In the genomic region with DNA sequence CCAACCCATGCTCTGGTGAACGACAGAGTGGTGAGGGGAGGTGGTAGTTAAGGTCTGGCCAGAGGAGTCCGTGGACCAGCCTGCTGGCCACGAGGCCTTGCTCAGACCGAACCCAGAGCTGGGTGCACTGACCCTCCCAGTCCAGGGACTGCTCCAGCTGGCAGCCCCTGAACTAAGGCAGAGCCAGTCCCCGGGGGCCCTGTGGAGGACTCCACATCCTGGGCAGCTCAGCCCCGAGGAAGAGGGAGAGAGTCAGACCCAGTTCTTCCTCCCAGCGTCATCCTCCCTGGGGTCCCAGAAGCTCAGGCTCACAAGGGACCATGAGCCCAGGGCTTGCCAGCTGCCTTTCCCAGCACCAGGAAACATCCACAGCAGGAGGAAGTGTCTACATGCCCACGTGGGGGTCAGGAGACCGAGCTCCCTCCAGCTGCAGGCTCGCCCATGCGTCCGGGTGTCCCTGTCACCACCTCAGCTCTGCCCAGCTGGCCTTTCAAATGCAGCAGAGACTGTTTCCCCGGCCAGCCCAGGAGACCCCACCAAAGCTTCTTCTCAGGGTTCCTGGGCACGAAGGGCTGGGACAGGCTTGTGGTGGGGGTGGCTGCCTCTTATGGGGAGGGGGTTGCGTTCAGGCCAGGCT, we compare ENCODE assay signal across 21 cellular contexts.
DNase-seq lines count a peak whose midpoint lies in the region; ATAC-seq and TF ChIP-seq lines count a peak whose summit lies in the region.
"Had no signal": no experiment of that assay in that cellular context is flagged by ENCODE, and none has a peak within 500 bp of the region (broad histone marks: within the 10 kb centered on the region; RNA-seq: fewer than 3 reads in every experiment).

No MANE protein-coding gene starts in this region.

- H3K4me3 ChIP-seq in BLaER1 treated with 17β-estradiol and CSF1 and Interleukin-3, amounts not matched to agents 10 nM and 100 nM, result peak overlapping the region in 3 of 10 experiments; percentile 26 to 37 (median 29); a peak in 4 of 20 replicates
- H3K4me3 ChIP-seq in Peyer's patch, result no peak overlapping the region
- H3K4me3 ChIP-seq in prostate gland, result no peak overlapping the region
- H3K4me3 ChIP-seq: lung, tibial artery had no signal

- H3K9ac ChIP-seq in BLaER1 treated with 17β-estradiol and CSF1 and Interleukin-3, amounts not matched to agents 10 nM and 100 nM, result peak overlapping the region in 10 of 11 experiments; percentile 1 to 70 (median 54); a peak in 15 of 22 replicates

- peaks cover 25 to 71% (median 65%) of the 10 kb centered on the region in 10 experiments for H3K4me1 ChIP-seq in BLaER1 treated with 17β-estradiol and CSF1 and Interleukin-3, amounts not matched to agents 10 nM and 100 nM
- H3K4me1 ChIP-seq in Peyer's patch (no peaks in the 10 kb centered on the region), prostate gland (replicated peaks) (no peaks in the 10 kb centered on the region)
- H3K4me1 ChIP-seq: tibial artery had no signal

- intact Hi-C loops in sciatic nerve (cut with DNase I) (no loop called here), prostate gland (cut with DNase I) (no loop called here)

- peaks cover 0 to 11% (median 0%) of the 10 kb centered on the region in 11 experiments; a peak in 3 of 22 replicates for H3K27me3 ChIP-seq in BLaER1 treated with 17β-estradiol and CSF1 and Interleukin-3, amounts not matched to agents 10 nM and 100 nM
- no peaks in the 10 kb centered on the region for H3K27me3 ChIP-seq in Peyer's patch
- H3K27me3 ChIP-seq in prostate gland (replicated peaks; ENCODE audit: insufficient read depth), result no peaks in the 10 kb centered on the region

- H3K27ac ChIP-seq in BLaER1 treated with 17β-estradiol and CSF1 and Interleukin-3, amounts not matched to agents 10 nM and 100 nM, result peak overlapping the region in 10 of 11 experiments; percentile 14 to 84 (median 66); a peak in 18 of 22 replicates
- H3K27ac ChIP-seq in Peyer's patch (no peak overlapping the region), prostate gland (no peak overlapping the region)
- H3K27ac ChIP-seq: tibial artery had no signal

- H4K20me1 ChIP-seq in BLaER1 treated with 17β-estradiol and CSF1 and Interleukin-3, amounts not matched to agents 10 nM and 100 nM, result no peaks in the 10 kb centered on the region

- 73% methylated on average over 15 of the region's 15 CpGs for WGBS in prostate gland

- TF ChIP-seq CTCF in Peyer's patch (IDR thresholded peaks at IDR 0.05) (no peak), prostate gland (IDR thresholded peaks at IDR 0.05) (no peak)

- TF ChIP-seq POLR2A in Peyer's patch (IDR thresholded peaks at IDR 0.05), result no peak
- TF ChIP-seq POLR2A in prostate gland (IDR thresholded peaks at IDR 0.05), result no peak

- H3K4me2 ChIP-seq in BLaER1 treated with 17β-estradiol and CSF1 and Interleukin-3, amounts not matched to agents 10 nM and 100 nM, result peak overlapping the region; percentile 76 to 94 (median 86)

- ATAC-seq in left lobe of liver (peak; percentile 19), sciatic nerve (peak; percentile 42), HG02970 (IDR thresholded peaks at IDR 0.05; ENCODE audit: low FRiP score, unreplicated experiment) (no peak)
- ATAC-seq: activated CD8-positive, alpha-beta T cell treated with anti-CD3 and anti-CD28 coated beads, Interleukin-2, amount 10 ng/mL, durations not matched to agents 7 days and 5 days; activated T-cell treated with anti-CD3 and anti-CD28 coated beads, Interleukin-2, amount 50 U/mL, for 4 hours had no signal

- peaks cover 41 to 50% (median 45%) of the 10 kb centered on the region in 11 experiments for H3K9me3 ChIP-seq in BLaER1 treated with 17β-estradiol and CSF1 and Interleukin-3, amounts not matched to agents 10 nM and 100 nM (replicated peaks in 1 of 11)
- H3K9me3 ChIP-seq in Peyer's patch (peaks cover 0 to 11% (median 0%) of the 10 kb centered on the region in 4 donors), prostate gland (no peaks in the 10 kb centered on the region)

- H3K36me3 ChIP-seq in BLaER1 treated with 17β-estradiol and CSF1 and Interleukin-3, amounts not matched to agents 10 nM and 100 nM, result peaks cover 0 to 8% (median 0%) of the 10 kb centered on the region in 11 experiments; a peak in 3 of 22 replicates
- no peaks in the 10 kb centered on the region for H3K36me3 ChIP-seq in Peyer's patch
- H3K36me3 ChIP-seq in prostate gland, result no peaks in the 10 kb centered on the region
- H3K36me3 ChIP-seq: tibial artery had no signal

- DNase-seq in Peyer's patch (peak in 2 of 3 donors; percentile 12 to 46), left lobe of liver (ENCODE audit: low spot score) (no peak), sciatic nerve (ENCODE audit: low spot score) (peak; percentile 65), GM19240 (ENCODE audit: insufficient read length, low spot score) (no peak), prostate gland (ENCODE audit: low spot score) (no peak)
- DNase-seq: activated B cell treated with CpG ODN at 0.5 μM for 24 hours; activated CD8-positive, alpha-beta T cell treated with anti-CD3 and anti-CD28 coated beads, Interleukin-2, amount 10 ng/mL, durations not matched to agents 7 days and 5 days; activated naive CD4-positive, alpha-beta T cell; activated T-cell treated with anti-CD3 and anti-CD28 coated beads, Interleukin-2, amount 50 U/mL, for 4 hours; C1 segment of cervical spinal cord; DMS79 treated with DMSO at 0.1 percent for 48 hours; GF-D8; IMR-90; NCI-H146; NCI-H2171; NCI-H510A treated with DMSO at 0.1 percent for 48 hours; SHP77 had no signal

Comparison
In these comparisons a context has a peak if more than half of its experiments do, and no peak if none do; other contexts are left out.
1. H3K27ac ChIP-seq: peak in BLaER1 treated with 17β-estradiol and CSF1 and Interleukin-3, amounts not matched to agents 10 nM and 100 nM (10 of 11); none in Peyer's patch (0 of 4) and prostate gland (0 of 2).
2. DNase-seq: peak in Peyer's patch (2 of 3) and sciatic nerve (single experiment); none in left lobe of liver (single experiment), GM19240 (single experiment) and prostate gland (single experiment).